In the genomic region with DNA sequence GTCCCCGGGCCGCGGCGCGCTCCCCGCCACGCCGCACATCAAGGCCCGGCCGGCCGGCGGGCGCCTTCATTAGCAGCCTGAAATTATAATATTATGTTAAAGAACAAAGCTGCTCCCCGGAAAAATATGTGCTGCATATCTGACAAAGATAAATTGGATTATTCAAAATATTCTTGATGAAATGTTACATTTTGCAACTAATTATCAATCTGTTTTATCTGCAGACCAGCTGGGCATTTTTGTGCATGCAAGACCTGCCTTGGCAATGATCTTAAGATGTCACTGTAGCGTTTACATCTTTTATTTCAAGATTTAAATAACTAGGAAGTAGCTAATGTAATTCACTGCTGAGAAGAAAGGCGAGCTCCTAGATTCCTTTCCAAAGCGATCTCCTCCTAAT, we compare ENCODE assay signal across 1 cellular context.
TF ChIP-seq lines count a peak whose summit lies in the region.

No MANE protein-coding gene starts in this region.

TF ChIP-seq in H1, 55 proteins besides CTCF, POLR2A, EP300 and RAD21:
- no peak for TF ChIP-seq SIX5 (IDR thresholded peaks at IDR 0.05; ENCODE audit: low read depth, low read length)
TF ChIP-seq in H1: peak in this region for 0.
